In genomic region chrX:8284131-8284530, GRCh38 we compare ENCODE assay signal across 1 cellular context.
TF ChIP-seq lines count a peak whose summit lies in the region.

No MANE protein-coding gene starts in this region.

TF ChIP-seq in GM12878, 131 proteins besides CTCF, POLR2A, EP300 and RAD21 (continued from another document):
- no peak for TF ChIP-seq IRF5 (IDR thresholded peaks at IDR 0.05; ENCODE audit: borderline replicate concordance)
- no peak for TF ChIP-seq ESRRA (IDR thresholded peaks at IDR 0.05; ENCODE audit: low read length)
- TF ChIP-seq BCL3 (IDR thresholded peaks at IDR 0.05; ENCODE audit: borderline replicate concordance, insufficient read depth, low read depth, low read length, poor library complexity, severe bottlenecking): no peak
